7 cellular contexts compared by ENCODE assay signal in genomic region chr6:115414916-115415315, GRCh38.
DNase-seq lines count a peak whose midpoint lies in the region; ATAC-seq and TF ChIP-seq lines count a peak whose summit lies in the region.
"Not testable (repeated sequence)": the region's sequence is repeated elsewhere in the genome, so short reads cannot be mapped to it uniquely, and the experiment has no call there.

No MANE protein-coding gene starts in this region.

- H3F3A ChIP-seq in GM23338 (replicated peaks; ENCODE audit: low read depth) = not testable (repeated sequence)

- H3K4me3 Mint-ChIP-seq in GM23338 = peak overlapping the region; percentile 18; the same call in 2 of the 3 replicates
- not testable (repeated sequence) for H3K4me3 Mint-ChIP-seq in endodermal cell

- H3K27ac Mint-ChIP-seq in GM23338 = peak overlapping the region; percentile 93
- peak overlapping the region; percentile 31 for H3K27ac Mint-ChIP-seq in endodermal cell

- peak overlapping the region; percentile 49 for H3K9ac ChIP-seq in HUES6 (ENCODE audit: low read length)
- not testable (repeated sequence) for H3K9ac ChIP-seq in endodermal cell (ENCODE audit: extremely low read depth, low read length, poor library complexity, severe bottlenecking)
- H3K9ac ChIP-seq in iPS-18a (ENCODE audit: low read length) = peak overlapping the region; percentile 8

- not testable (repeated sequence) for H4K20me1 ChIP-seq in GM23338 (replicated peaks; ENCODE audit: insufficient read depth)

- DNase-seq in GM23338 (ENCODE audit: low spot score) (peak; percentile 21), NCI-H524 (lab: John Stamatoyannopoulos, UW) (peak; percentile 73 to 91), NCI-H82 treated with DMSO at 0.1 percent for 48 hours (lab: John Stamatoyannopoulos, UW; ENCODE audit: unreplicated experiment) (peak; percentile 75), endodermal cell (peak; percentile 48), retinal pigment epithelial cell (ENCODE audit: low read depth) (peak; percentile 14)

- not testable (repeated sequence) for H3K27me3 ChIP-seq in GM23338 (ENCODE audit: insufficient read depth); HUES6 (ENCODE audit: control insufficient read depth, insufficient read depth, low read length); endodermal cell (ENCODE audit: control insufficient read depth, insufficient read depth, low read length, poor library complexity, severe bottlenecking); iPS-18a (ENCODE audit: control insufficient read depth, insufficient read depth, low read length)

- H3K4me1 ChIP-seq in GM23338 (ENCODE audit: insufficient read depth) (peaks cover 13% of the 10 kb centered on the region; the same call in 1 of the 2 replicates), HUES6 (ENCODE audit: control insufficient read depth, insufficient read depth, low read length) (peaks cover 14% of the 10 kb centered on the region), iPS-18a (ENCODE audit: control insufficient read depth, low read depth, low read length) (peaks cover 15% of the 10 kb centered on the region)
- H3K4me1 ChIP-seq in endodermal cell (ENCODE audit: control insufficient read depth, insufficient read depth, low read length) = not testable (repeated sequence)

- ATAC-seq in GM23338 = peak; percentile 76

- H3K4me1 Mint-ChIP-seq in GM23338 (peaks cover 22% of the 10 kb centered on the region), endodermal cell (peaks cover 24% of the 10 kb centered on the region)

- peak overlapping the region; percentile 67 for H3K4me2 ChIP-seq in GM23338

- H3K79me2 ChIP-seq in GM23338 (replicated peaks; ENCODE audit: insufficient read depth) = not testable (repeated sequence)

- H3K9me3 Mint-ChIP-seq in GM23338 = peaks cover 20% of the 10 kb centered on the region
- H3K9me3 Mint-ChIP-seq in endodermal cell = not testable (repeated sequence)

- H3K27ac ChIP-seq in GM23338 (ENCODE audit: low read depth) (peak overlapping the region; percentile 82), HUES6 (ENCODE audit: low read depth, low read length) (peak overlapping the region; percentile 43; the same call in 1 of the 2 replicates), iPS-18a (ENCODE audit: low read length) (peak overlapping the region; percentile 8)
- not testable (repeated sequence) for H3K27ac ChIP-seq in endodermal cell (ENCODE audit: low read depth, low read length)

- not testable (repeated sequence) for H3K36me3 ChIP-seq in GM23338 (ENCODE audit: insufficient read depth); HUES6 (ENCODE audit: control insufficient read depth, insufficient read depth, low read length); endodermal cell (ENCODE audit: control insufficient read depth, insufficient read depth, low read length); iPS-18a (ENCODE audit: control insufficient read depth, low read depth, low read length)

- 53% methylated on average over 6 of the region's 6 CpGs; no CpG with 5 or more reads in 1 of the 2 experiments for WGBS in endodermal cell (ENCODE audit: insufficient coverage in 1 of 2, insufficient read length in 1 of 2), 2 experiments

- H3K9me2 ChIP-seq in GM23338 (ENCODE audit: insufficient read depth) = not testable (repeated sequence)

- H3K9me3 ChIP-seq in HUES6 (ENCODE audit: control insufficient read depth, insufficient read depth, low read depth, low read length) (peaks cover 24% of the 10 kb centered on the region), endodermal cell (ENCODE audit: control insufficient read depth, low read length) (peaks cover 17% of the 10 kb centered on the region), iPS-18a (ENCODE audit: control insufficient read depth, low read depth, low read length) (peaks cover 14% of the 10 kb centered on the region)

- H3K36me3 Mint-ChIP-seq in GM23338 (ENCODE audit: low read depth) = peaks cover 23% of the 10 kb centered on the region
- not testable (repeated sequence) for H3K36me3 Mint-ChIP-seq in endodermal cell (ENCODE audit: low read depth)

- H3K4me3 ChIP-seq in GM23338 (peak overlapping the region; percentile 31; the same call in 1 of the 2 replicates), iPS-18a (ENCODE audit: low read length) (peak overlapping the region; percentile 25)
- not testable (repeated sequence) for H3K4me3 ChIP-seq in HUES6 (ENCODE audit: low read depth, low read length); endodermal cell (ENCODE audit: low read length); retinal pigment epithelial cell (ENCODE audit: low read length)

- H3K27me3 Mint-ChIP-seq in GM23338 (ENCODE audit: insufficient read depth, low read depth, poor library complexity); endodermal cell (ENCODE audit: insufficient read depth): not testable (repeated sequence)

- H2AFZ ChIP-seq in GM23338 = not testable (repeated sequence)

- TF ChIP-seq CTCF in GM23338 (conservative IDR thresholded peaks at IDR 0.05; ENCODE audit: low read depth in 2 of 2); endodermal cell (conservative IDR thresholded peaks at IDR 0.05); retinal pigment epithelial cell (conservative IDR thresholded peaks at IDR 0.05; ENCODE audit: low read depth, low read length): not testable (repeated sequence)

Comparison
In these comparisons a context has a peak if more than half of its experiments do, and no peak if none do; other contexts are left out.
1. DNase-seq: peak in every context shown above with its lines; median percentile 82 in NCI-H524; 75 in NCI-H82 treated with DMSO at 0.1 percent for 48 hours; 48 in endodermal cell; 21 in GM23338; 14 in retinal pigment epithelial cell.